In the genomic region with DNA sequence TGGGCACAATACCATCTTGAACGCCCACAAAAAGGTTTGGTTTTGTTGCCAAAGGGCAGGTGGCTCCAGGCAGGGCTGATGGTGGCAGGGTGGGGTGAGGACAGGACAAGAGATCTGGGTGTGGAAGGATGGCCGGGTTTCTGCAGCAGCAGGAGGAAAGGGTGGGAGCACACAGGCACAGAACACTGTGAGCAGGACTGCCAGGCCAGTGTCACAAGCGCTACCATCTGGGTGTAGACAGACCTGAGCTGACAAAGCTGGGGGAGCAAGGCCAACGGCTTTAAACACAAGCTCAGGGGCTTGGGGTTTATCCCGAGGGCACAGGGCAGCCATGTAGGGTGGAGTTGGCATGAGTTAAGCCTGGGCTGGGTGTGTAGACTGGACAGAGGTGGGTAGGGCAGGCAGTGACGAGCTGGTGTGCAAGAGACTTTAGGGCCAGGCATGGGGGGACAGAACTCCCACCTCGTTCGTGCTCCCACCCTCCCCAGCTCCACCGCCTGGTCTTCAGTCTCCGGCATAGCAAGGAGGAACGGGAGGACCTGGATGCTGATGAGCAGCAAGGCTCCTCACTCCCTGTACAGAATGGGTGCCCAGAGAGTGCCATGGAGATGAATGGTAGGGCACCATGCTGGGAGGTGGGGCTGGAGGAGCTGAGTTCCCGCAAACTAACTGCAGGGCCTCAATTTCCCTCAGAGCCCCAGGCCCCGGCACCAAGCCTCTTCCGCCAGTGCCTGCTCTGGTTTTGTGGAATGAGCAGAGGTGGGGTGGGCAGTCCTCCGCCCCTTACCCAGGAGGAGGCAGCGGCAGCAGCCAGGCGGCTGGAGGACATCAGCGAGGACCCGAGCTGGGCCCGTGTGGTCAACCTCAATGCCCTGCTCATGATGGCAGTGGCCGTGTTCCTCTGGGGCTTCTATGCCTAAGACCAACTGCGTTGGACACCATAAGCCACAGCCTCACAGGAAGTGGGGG, we compare ENCODE assay signal across 1 cellular context.
TF ChIP-seq lines count a peak whose summit lies in the region.

No MANE protein-coding gene starts in this region.

TF ChIP-seq in K562, 482 proteins besides CTCF, POLR2A, EP300 and RAD21:
- TF ChIP-seq, protein P1, sequence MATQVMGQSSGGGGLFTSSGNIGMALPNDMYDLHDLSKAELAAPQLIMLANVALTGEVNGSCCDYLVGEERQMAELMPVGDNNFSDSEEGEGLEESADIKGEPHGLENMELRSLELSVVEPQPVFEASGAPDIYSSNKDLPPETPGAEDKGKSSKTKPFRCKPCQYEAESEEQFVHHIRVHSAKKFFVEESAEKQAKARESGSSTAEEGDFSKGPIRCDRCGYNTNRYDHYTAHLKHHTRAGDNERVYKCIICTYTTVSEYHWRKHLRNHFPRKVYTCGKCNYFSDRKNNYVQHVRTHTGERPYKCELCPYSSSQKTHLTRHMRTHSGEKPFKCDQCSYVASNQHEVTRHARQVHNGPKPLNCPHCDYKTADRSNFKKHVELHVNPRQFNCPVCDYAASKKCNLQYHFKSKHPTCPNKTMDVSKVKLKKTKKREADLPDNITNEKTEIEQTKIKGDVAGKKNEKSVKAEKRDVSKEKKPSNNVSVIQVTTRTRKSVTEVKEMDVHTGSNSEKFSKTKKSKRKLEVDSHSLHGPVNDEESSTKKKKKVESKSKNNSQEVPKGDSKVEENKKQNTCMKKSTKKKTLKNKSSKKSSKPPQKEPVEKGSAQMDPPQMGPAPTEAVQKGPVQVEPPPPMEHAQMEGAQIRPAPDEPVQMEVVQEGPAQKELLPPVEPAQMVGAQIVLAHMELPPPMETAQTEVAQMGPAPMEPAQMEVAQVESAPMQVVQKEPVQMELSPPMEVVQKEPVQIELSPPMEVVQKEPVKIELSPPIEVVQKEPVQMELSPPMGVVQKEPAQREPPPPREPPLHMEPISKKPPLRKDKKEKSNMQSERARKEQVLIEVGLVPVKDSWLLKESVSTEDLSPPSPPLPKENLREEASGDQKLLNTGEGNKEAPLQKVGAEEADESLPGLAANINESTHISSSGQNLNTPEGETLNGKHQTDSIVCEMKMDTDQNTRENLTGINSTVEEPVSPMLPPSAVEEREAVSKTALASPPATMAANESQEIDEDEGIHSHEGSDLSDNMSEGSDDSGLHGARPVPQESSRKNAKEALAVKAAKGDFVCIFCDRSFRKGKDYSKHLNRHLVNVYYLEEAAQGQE (CRISPR knock-in tag; IDR thresholded peaks at IDR 0.05; ENCODE audit: low read depth) = no peak
- TF ChIP-seq PTTG1 (tag; IDR thresholded peaks at IDR 0.05; ENCODE audit: low read depth) (no peak), TEAD1 (CRISPR knock-in tag; IDR thresholded peaks at IDR 0.05) (no peak), PYGO2 (tag; IDR thresholded peaks at IDR 0.05) (no peak), FIP1L1 (IDR thresholded peaks at IDR 0.05; ENCODE audit: low read depth, low read length, poor library complexity, severe bottlenecking) (no peak), ZNF551 (CRISPR knock-in tag; IDR thresholded peaks at IDR 0.05) (no peak), ZNF699 (CRISPR knock-in tag; IDR thresholded peaks at IDR 0.05; ENCODE audit: insufficient replicate concordance) (no peak), ZFPM2 (CRISPR knock-in tag; IDR thresholded peaks at IDR 0.05) (no peak), U2AF1 (optimal IDR thresholded peaks at IDR 0.05; ENCODE audit: low read depth, low read length) (no peak), XRCC4 (IDR thresholded peaks at IDR 0.05; ENCODE audit: extremely low read depth, insufficient read depth, insufficient read length) (no peak), ARID2 (IDR thresholded peaks at IDR 0.05) (no peak), NCOA6 (IDR thresholded peaks at IDR 0.05) (no peak), JUN (IDR thresholded peaks at IDR 0.05; ENCODE audit: borderline replicate concordance, low read depth, low read length) (no peak), JUN (CRISPR knock-in tag; IDR thresholded peaks at IDR 0.05; ENCODE audit: borderline replicate concordance) (no peak), HIVEP1 (CRISPR knock-in tag; IDR thresholded peaks at IDR 0.05) (no peak), JUNB (CRISPR knock-in tag; conservative IDR thresholded peaks at IDR 0.05) (no peak), TAF9B (IDR thresholded peaks at IDR 0.05; ENCODE audit: partially characterized antibody) (no peak)
- TF ChIP-seq, protein P2, sequence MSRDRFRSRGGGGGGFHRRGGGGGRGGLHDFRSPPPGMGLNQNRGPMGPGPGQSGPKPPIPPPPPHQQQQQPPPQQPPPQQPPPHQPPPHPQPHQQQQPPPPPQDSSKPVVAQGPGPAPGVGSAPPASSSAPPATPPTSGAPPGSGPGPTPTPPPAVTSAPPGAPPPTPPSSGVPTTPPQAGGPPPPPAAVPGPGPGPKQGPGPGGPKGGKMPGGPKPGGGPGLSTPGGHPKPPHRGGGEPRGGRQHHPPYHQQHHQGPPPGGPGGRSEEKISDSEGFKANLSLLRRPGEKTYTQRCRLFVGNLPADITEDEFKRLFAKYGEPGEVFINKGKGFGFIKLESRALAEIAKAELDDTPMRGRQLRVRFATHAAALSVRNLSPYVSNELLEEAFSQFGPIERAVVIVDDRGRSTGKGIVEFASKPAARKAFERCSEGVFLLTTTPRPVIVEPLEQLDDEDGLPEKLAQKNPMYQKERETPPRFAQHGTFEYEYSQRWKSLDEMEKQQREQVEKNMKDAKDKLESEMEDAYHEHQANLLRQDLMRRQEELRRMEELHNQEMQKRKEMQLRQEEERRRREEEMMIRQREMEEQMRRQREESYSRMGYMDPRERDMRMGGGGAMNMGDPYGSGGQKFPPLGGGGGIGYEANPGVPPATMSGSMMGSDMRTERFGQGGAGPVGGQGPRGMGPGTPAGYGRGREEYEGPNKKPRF (IDR thresholded peaks at IDR 0.05; ENCODE audit: low read depth, low read length) = no peak
- TF ChIP-seq, protein P3, sequence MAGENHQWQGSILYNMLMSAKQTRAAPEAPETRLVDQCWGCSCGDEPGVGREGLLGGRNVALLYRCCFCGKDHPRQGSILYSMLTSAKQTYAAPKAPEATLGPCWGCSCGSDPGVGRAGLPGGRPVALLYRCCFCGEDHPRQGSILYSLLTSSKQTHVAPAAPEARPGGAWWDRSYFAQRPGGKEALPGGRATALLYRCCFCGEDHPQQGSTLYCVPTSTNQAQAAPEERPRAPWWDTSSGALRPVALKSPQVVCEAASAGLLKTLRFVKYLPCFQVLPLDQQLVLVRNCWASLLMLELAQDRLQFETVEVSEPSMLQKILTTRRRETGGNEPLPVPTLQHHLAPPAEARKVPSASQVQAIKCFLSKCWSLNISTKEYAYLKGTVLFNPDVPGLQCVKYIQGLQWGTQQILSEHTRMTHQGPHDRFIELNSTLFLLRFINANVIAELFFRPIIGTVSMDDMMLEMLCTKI (IDR thresholded peaks at IDR 0.05; ENCODE audit: partially characterized antibody) = no peak
- TF ChIP-seq, protein P4, sequence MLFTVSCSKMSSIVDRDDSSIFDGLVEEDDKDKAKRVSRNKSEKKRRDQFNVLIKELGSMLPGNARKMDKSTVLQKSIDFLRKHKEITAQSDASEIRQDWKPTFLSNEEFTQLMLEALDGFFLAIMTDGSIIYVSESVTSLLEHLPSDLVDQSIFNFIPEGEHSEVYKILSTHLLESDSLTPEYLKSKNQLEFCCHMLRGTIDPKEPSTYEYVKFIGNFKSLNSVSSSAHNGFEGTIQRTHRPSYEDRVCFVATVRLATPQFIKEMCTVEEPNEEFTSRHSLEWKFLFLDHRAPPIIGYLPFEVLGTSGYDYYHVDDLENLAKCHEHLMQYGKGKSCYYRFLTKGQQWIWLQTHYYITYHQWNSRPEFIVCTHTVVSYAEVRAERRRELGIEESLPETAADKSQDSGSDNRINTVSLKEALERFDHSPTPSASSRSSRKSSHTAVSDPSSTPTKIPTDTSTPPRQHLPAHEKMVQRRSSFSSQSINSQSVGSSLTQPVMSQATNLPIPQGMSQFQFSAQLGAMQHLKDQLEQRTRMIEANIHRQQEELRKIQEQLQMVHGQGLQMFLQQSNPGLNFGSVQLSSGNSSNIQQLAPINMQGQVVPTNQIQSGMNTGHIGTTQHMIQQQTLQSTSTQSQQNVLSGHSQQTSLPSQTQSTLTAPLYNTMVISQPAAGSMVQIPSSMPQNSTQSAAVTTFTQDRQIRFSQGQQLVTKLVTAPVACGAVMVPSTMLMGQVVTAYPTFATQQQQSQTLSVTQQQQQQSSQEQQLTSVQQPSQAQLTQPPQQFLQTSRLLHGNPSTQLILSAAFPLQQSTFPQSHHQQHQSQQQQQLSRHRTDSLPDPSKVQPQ (CRISPR knock-in tag; IDR thresholded peaks at IDR 0.05; ENCODE audit: borderline replicate concordance) = no peak
